8 cellular contexts compared by ENCODE assay signal in genomic region chr5:141476132-141476909, GRCh38. TPM values are rescaled to one million over a fixed set of nuclear protein-coding genes. Genes with fewer than 3 reads are reported as not detected.
DNase-seq lines count a peak whose midpoint lies in the region; ATAC-seq and TF ChIP-seq lines count a peak whose summit lies in the region.

No MANE protein-coding gene starts in this region.

- H3K9ac ChIP-seq in OCI-LY1 (ENCODE audit: low read length): peak overlapping the region; percentile 44; the same call in 1 of the 2 replicates

- peak; percentile 20 for ATAC-seq in GM18517 (IDR thresholded peaks at IDR 0.05; ENCODE audit: unreplicated experiment)
- ATAC-seq in HG03095 (IDR thresholded peaks at IDR 0.05; ENCODE audit: unreplicated experiment): peak; percentile 31
- peak; percentile 59 to 67 (median 65) for ATAC-seq in right lobe of liver

- no peaks in the 10 kb centered on the region for H4K20me1 ChIP-seq in OCI-LY1 (ENCODE audit: insufficient read depth, low read length)

- no peak for TF ChIP-seq POLR2A in right lobe of liver (IDR thresholded peaks at IDR 0.05)

- 1% methylated on average over 26 of the region's 58 CpGs for WGBS in right lobe of liver (ENCODE audit: insufficient coverage, low coverage, low lambda C conversion rate, missing lambda C conversion rate)

- peak overlapping the region; percentile 91 for H3K4me3 ChIP-seq in AG10803 (ENCODE audit: low read length)
- peak overlapping the region; percentile 60 for H3K4me3 ChIP-seq in OCI-LY1 (ENCODE audit: low read depth, low read length, poor library complexity, severe bottlenecking)
- H3K4me3 ChIP-seq in right lobe of liver: peak overlapping the region; percentile 55 to 67 (median 61)

- peak overlapping the region; percentile 83 for H3K4me2 ChIP-seq in OCI-LY1 (ENCODE audit: low read length)

- H3K9me3 ChIP-seq in OCI-LY1 (ENCODE audit: low read length) (no peaks in the 10 kb centered on the region), right lobe of liver (no peaks in the 10 kb centered on the region)

- H3K27ac ChIP-seq in OCI-LY1 (ENCODE audit: low read depth, low read length, poor library complexity, severe bottlenecking): no peak overlapping the region
- peak overlapping the region; percentile 59 to 77 (median 73) for H3K27ac ChIP-seq in right lobe of liver
- H3K27ac ChIP-seq in temporal lobe (ENCODE audit: low read depth, low read length): peak overlapping the region; percentile 73

- DNase-seq in AG10803 (ENCODE audit: low read depth) (peak; percentile 75), dedifferentiated amniotic fluid mesenchymal stem cell (ENCODE audit: extremely low spot score) (peak; percentile 69), right lobe of liver (peak in 2 of 3 donors; percentile 47 to 53), RKO (ENCODE audit: low spot score) (no peak)

- H2AFZ ChIP-seq in OCI-LY1 (ENCODE audit: low read length): no peak overlapping the region

- H3K79me2 ChIP-seq in OCI-LY1 (ENCODE audit: insufficient read depth, low read length): no peaks in the 10 kb centered on the region

- H3K9me2 ChIP-seq in OCI-LY1 (ENCODE audit: low read depth, low read length): no peaks in the 10 kb centered on the region

- intact Hi-C loops in right lobe of liver (cut with DNase I): loop anchor here in 1 of 2 donors (10.0 kb wide), 1 partner anchor 48 kb away; no protein-coding TSS in a partner anchor

- H3F3A ChIP-seq in OCI-LY1 (ENCODE audit: insufficient read depth, low read length): no peaks in the 10 kb centered on the region

- H3K4me1 ChIP-seq in OCI-LY1 (ENCODE audit: insufficient read depth, low read length, severe bottlenecking) (peaks cover 31% of the 10 kb centered on the region), right lobe of liver (peaks cover 0 to 8% (median 2%) of the 10 kb centered on the region in 4 donors)

- TF ChIP-seq CTCF in AG10803 (conservative IDR thresholded peaks at IDR 0.05; ENCODE audit: low read length): no peak
- TF ChIP-seq CTCF in OCI-LY1 (IDR thresholded peaks at IDR 0.05; ENCODE audit: low read length): no peak
- TF ChIP-seq CTCF in right lobe of liver (IDR thresholded peaks at IDR 0.05): no peak

- peaks cover 9% of the 10 kb centered on the region; the same call in 1 of the 2 replicates for H3K27me3 ChIP-seq in OCI-LY1 (ENCODE audit: insufficient read depth, low read length)
- H3K27me3 ChIP-seq in right lobe of liver: peaks cover 0 to 4% of the 10 kb centered on the region in 2 donors

- H3K36me3 ChIP-seq in OCI-LY1 (ENCODE audit: insufficient read depth, low read length): no peaks in the 10 kb centered on the region
- H3K36me3 ChIP-seq in right lobe of liver: no peaks in the 10 kb centered on the region

RNA-seq across cellular contexts. Expression of gene PCDHGC3, which starts 0.6 kb away (rescaled TPM):
- 10 to 100 TPM in 1 of 6 experiments, 1 to 10 TPM in 5; 6.1 to 10.6 (median 7.6) TPM for total RNA-seq in right lobe of liver
- total RNA-seq in temporal lobe: 45.7 TPM

RNA-seq across cellular contexts. Expression of gene PCDHGC4, which starts 8.5 kb away (rescaled TPM):
- total RNA-seq in right lobe of liver (10 to 100 TPM in 1 of 6 experiments, under 1 TPM in 5; 0.20 to 10.7 (median 0.34) TPM), temporal lobe (87.3 TPM)

RNA-seq across cellular contexts. Expression of gene PCDHGC5, which starts 12.6 kb away (rescaled TPM):
- total RNA-seq in right lobe of liver: under 1 TPM; 0.24 to 0.37 (median 0.32) TPM
- 4.7 TPM for total RNA-seq in temporal lobe

RNA-seq across cellular contexts. Expression of gene PCDHGA12, which starts 46.0 kb away (rescaled TPM):
- total RNA-seq in right lobe of liver (1 to 10 TPM in 4 of 6 experiments, under 1 TPM in 2; 0.73 to 1.6 (median 1.3) TPM), temporal lobe (7.9 TPM)

RNA-seq across cellular contexts. Expression of gene PCDHGA11, which starts 55.5 kb away (rescaled TPM):
- total RNA-seq in right lobe of liver (1 to 10 TPM in 3 of 6 experiments, under 1 TPM in 3; 0.81 to 1.7 (median 1.1) TPM), temporal lobe (19.7 TPM)
